In the genomic region with DNA sequence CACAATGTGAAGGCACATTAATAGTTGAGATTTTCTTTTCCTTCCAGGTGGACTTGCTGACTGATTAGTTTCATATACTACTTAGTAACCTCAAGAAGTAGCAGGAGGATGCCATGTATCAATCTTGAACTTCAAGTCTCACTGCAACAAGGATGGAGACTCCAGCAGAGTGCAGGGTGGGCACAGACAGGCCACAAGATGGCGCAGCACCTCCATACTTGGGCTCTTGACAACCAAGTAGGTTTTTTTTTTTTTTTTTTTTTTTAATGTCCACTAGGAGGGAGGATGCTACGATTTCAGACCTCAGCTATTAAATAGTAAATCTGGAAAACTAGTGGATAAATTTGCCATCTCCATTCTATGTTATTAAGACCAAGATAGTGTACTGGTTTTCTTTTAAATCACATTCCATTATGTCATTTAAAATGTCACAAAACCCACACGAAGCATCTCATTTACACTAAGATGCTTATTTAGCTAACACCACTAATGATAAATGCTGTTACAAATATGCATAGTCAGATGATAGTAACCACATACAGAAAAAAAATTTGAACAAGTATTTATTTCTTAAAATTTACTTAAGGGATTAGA, we compare ENCODE assay signal across 9 cellular contexts. TPM values are rescaled to one million over a fixed set of nuclear protein-coding genes. Genes with fewer than 3 reads are reported as not detected.
DNase-seq lines count a peak whose midpoint lies in the region; ATAC-seq and TF ChIP-seq lines count a peak whose summit lies in the region.
"Had no signal": no experiment of that assay in that cellular context is flagged by ENCODE, and none has a peak within 500 bp of the region (broad histone marks: within the 10 kb centered on the region; RNA-seq: fewer than 3 reads in every experiment).

No MANE protein-coding gene starts in this region.

- WGBS in right cardiac atrium: 26% methylated on average over 3 of the region's 3 CpGs
- 28% methylated on average over 3 of the region's 3 CpGs for WGBS in sigmoid colon, 2 donors

- no peaks in the 10 kb centered on the region for H3K27me3 ChIP-seq in right cardiac atrium (ENCODE audit: control insufficient read depth, insufficient read depth)
- H3K27me3 ChIP-seq in sigmoid colon: no peaks in the 10 kb centered on the region

- H3K4me3 Mint-ChIP-seq in CD14-positive monocyte: no peak overlapping the region
- H3K4me3 Mint-ChIP-seq: IgD-negative memory B cell had no signal

- H3K9me3 ChIP-seq in right cardiac atrium (ENCODE audit: control insufficient read depth, low read length) (no peaks in the 10 kb centered on the region), sigmoid colon (no peaks in the 10 kb centered on the region)

- peaks cover 39 to 48% of the 10 kb centered on the region in 2 donors for H3K36me3 Mint-ChIP-seq in CD14-positive monocyte

- TF ChIP-seq POLR2A in sigmoid colon (IDR thresholded peaks at IDR 0.05): no peak

- no peak overlapping the region for H3K4me3 ChIP-seq in right cardiac atrium (ENCODE audit: low read length)
- H3K4me3 ChIP-seq in sigmoid colon: no peak overlapping the region

- H3K9me3 Mint-ChIP-seq in CD14-positive monocyte: no peaks in the 10 kb centered on the region
- H3K9me3 Mint-ChIP-seq: IgD-negative memory B cell had no signal

- H3K36me3 ChIP-seq in sigmoid colon: peaks cover 0 to 44% (median 8%) of the 10 kb centered on the region in 4 donors

- ATAC-seq in GM21529 (IDR thresholded peaks at IDR 0.05; ENCODE audit: unreplicated experiment): peak; percentile 73
- ATAC-seq in right cardiac atrium: peak; percentile 73 to 81
- no peak for ATAC-seq in HG02588 (IDR thresholded peaks at IDR 0.05; ENCODE audit: unreplicated experiment)

- no peak overlapping the region for H3K27ac ChIP-seq in right cardiac atrium (ENCODE audit: low read length)
- H3K27ac ChIP-seq in sigmoid colon: no peak overlapping the region

- no peaks in the 10 kb centered on the region for H3K4me1 Mint-ChIP-seq in CD14-positive monocyte
- H3K4me1 Mint-ChIP-seq: IgD-negative memory B cell had no signal

- no peak overlapping the region for H3K27ac Mint-ChIP-seq in CD14-positive monocyte
- H3K27ac Mint-ChIP-seq: IgD-negative memory B cell had no signal

- intact Hi-C loops in CD14-positive monocyte (cut with micrococcal nuclease) (loop anchor here in 1 of 2 donors (10.0 kb wide), 3 partner anchors 269 to 1289 kb away; no protein-coding TSS in a partner anchor), right cardiac atrium (cut with DNase I) (loop anchor here in 3 of 4 donors (2.0 to 10.0 kb wide), 2 partner anchors 265 to 269 kb away; no protein-coding TSS in a partner anchor), sigmoid colon (cut with DNase I) (loop anchor here (2.0 to 10.0 kb wide), 4 partner anchors 56 to 903 kb away; partner anchors contain the start of gene IL6ST)

- no peaks in the 10 kb centered on the region for H3K27me3 Mint-ChIP-seq in CD14-positive monocyte (ENCODE audit: low read depth in 3 of 3)
- H3K27me3 Mint-ChIP-seq: IgD-negative memory B cell had no signal

- DNase-seq in CD14-positive monocyte (ENCODE audit: low spot score): peak; percentile 67
- peak; percentile 53 for DNase-seq in NCI-H1436 (lab: John Stamatoyannopoulos, UW)
- peak; percentile 38 to 83 (median 68) for DNase-seq in T-helper 2 cell
- DNase-seq in amniotic stem cell (lab: John Stamatoyannopoulos, UW): peak; percentile 30
- peak; percentile 84 to 94 (median 90) for DNase-seq in right cardiac atrium
- peak; percentile 87 for DNase-seq in sigmoid colon

- TF ChIP-seq EP300 in sigmoid colon (IDR thresholded peaks at IDR 0.05): no peak

- no peaks in the 10 kb centered on the region for H3K4me1 ChIP-seq in right cardiac atrium (ENCODE audit: control insufficient read depth, insufficient read depth, low read length)
- H3K4me1 ChIP-seq in sigmoid colon: no peaks in the 10 kb centered on the region

- TF ChIP-seq CTCF in CD14-positive monocyte (IDR thresholded peaks at IDR 0.05) (peak; percentile 83), sigmoid colon (IDR thresholded peaks at IDR 0.05) (peak; percentile 52 to 75 (median 64))

RNA-seq across cellular contexts. Expression of gene IL6ST, which starts 58.6 kb away (rescaled TPM):
- polyA plus RNA-seq in CD14-positive monocyte (10 to 100 TPM; 25.7 to 28.7 TPM), right cardiac atrium (40.5 TPM), sigmoid colon (10 to 100 TPM in 2 of 3 donors, 1 to 10 TPM in 1; 7.4 to 37.6 (median 12.0) TPM)
- total RNA-seq in right cardiac atrium (100 to 1,000 TPM; 192 to 238 (median 219) TPM), sigmoid colon (100 to 1,000 TPM; 206 to 373 (median 311) TPM)

Comparison
In these comparisons a context has a peak if more than half of its experiments do, and no peak if none do; other contexts are left out.
1. DNase-seq: peak in every context shown above with its lines; median percentile 90 in right cardiac atrium; 87 in sigmoid colon; 68 in T-helper 2 cell; 67 in CD14-positive monocyte; 53 in NCI-H1436; 30 in amniotic stem cell.